ENCODE assay signal across 11 cellular contexts in the genomic region with DNA sequence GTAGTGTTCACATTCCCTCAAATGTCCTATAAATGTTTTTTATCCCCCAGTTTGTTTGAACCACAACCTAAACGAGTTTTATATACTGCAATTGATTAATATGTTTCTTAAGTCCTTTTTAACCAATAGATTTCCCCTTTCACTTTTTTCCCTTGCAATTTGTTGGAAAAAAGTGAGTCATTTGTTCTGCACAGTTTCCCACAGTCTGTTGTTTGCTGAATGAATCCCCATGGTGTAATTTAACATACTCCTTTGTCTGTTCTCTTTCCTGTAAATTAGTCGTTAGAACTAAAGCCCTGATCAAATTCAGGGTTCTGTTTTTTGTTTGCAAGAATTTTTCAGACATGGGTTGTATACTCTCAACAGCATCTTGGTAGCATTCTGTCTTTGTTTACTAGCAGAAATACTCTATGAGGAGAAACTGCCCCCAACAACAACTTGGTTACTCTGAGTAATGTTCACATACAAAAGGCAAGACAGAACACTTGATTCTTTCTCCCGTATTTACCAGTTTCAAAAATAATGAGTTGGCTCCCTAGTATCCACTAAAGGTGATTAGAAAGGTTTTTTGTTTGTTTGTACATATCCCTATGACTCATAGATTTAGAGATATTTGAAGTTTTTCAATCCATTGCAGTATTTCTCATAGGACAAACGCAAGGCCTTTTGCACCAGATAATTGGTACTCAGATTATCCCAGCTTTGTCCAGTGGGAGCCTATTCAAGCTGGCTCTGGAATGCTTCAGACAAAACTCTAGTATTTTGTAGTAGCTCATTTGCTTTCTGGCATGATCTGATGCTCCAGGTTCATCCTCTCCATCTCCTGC. TPM values are rescaled to one million over a fixed set of nuclear protein-coding genes. Genes with fewer than 3 reads are reported as not detected.
DNase-seq lines count a peak whose midpoint lies in the region; ATAC-seq and TF ChIP-seq lines count a peak whose summit lies in the region.
"Had no signal": no experiment of that assay in that cellular context is flagged by ENCODE, and none has a peak within 500 bp of the region (broad histone marks: within the 10 kb centered on the region; RNA-seq: fewer than 3 reads in every experiment).

No MANE protein-coding gene starts in this region.

- H4K20me1 ChIP-seq in SK-N-SH (ENCODE audit: insufficient read depth), result no peaks in the 10 kb centered on the region

- CTCF ChIA-PET in SK-N-SH (lab: Yijun Ruan, JAX), result no interaction called here

- no peak overlapping the region for H3K4me2 ChIP-seq in SK-N-SH

- H3K27me3 ChIP-seq in HUES48 (ENCODE audit: control insufficient read depth, insufficient read depth, low read length) (no peaks in the 10 kb centered on the region), SK-N-SH (ENCODE audit: insufficient read depth) (no peaks in the 10 kb centered on the region)
- H3K27me3 ChIP-seq: breast epithelium had no signal

- TF ChIP-seq CTCF in fibroblast of villous mesenchyme (IDR thresholded peaks at IDR 0.05; ENCODE audit: insufficient read depth, low read depth, low read length) (no peak), SK-N-SH (IDR thresholded peaks at IDR 0.05) (no peak)

- no peak for TF ChIP-seq EP300 in SK-N-SH (IDR thresholded peaks at IDR 0.05; ENCODE audit: borderline replicate concordance in 1 of 2, low read depth in 1 of 2, low read length in 1 of 2)

- DNase-seq in amniotic epithelial cell (ENCODE audit: low read depth), result peak; percentile 80
- DNase-seq in fibroblast of villous mesenchyme (ENCODE audit: low read depth), result peak; percentile 53
- DNase-seq in skeletal muscle cell (ENCODE audit: low read depth), result peak; percentile 67
- DNase-seq in SK-N-SH, result no peak
- no peak for DNase-seq in SIG-M5 (lab: John Stamatoyannopoulos, UW)
- DNase-seq: activated CD4-positive, CD25-positive, alpha-beta regulatory T cell treated with anti-CD3 and anti-CD28 coated beads, Interleukin-2, amount 50 U/mL, for 72 hours; NCI-H2171; SW 1271 had no signal

- POLR2A ChIA-PET in SK-N-SH (lab: Yijun Ruan, JAX), result no interaction called here

- H3K9me3 ChIP-seq in HUES48 (ENCODE audit: control insufficient read depth, insufficient read depth, low read length) (no peaks in the 10 kb centered on the region), SK-N-SH (no peaks in the 10 kb centered on the region)

- no peak for ATAC-seq in HG03565 (IDR thresholded peaks at IDR 0.05; ENCODE audit: unreplicated experiment)

- TF ChIP-seq RAD21 in SK-N-SH (IDR thresholded peaks at IDR 0.05; ENCODE audit: low read length), result no peak

- H3K27ac ChIP-seq in HUES48 (ENCODE audit: low read depth, low read length) (peak overlapping the region; percentile 76), SK-N-SH (ENCODE audit: low read depth in 2 of 2, low read length in 1 of 2) (peak overlapping the region in 1 of 2 experiments; percentile 8; a peak in 1 of 4 replicates)

- no peaks in the 10 kb centered on the region for H3K79me2 ChIP-seq in SK-N-SH (ENCODE audit: insufficient read depth)

- peaks cover 9% of the 10 kb centered on the region for H3K4me1 ChIP-seq in HUES48 (ENCODE audit: control insufficient read depth, insufficient read depth, low read length)
- H3K4me1 ChIP-seq in SK-N-SH (ENCODE audit: control insufficient read depth in 1 of 2, insufficient read depth in 2 of 2, low read depth in 1 of 2, low read length in 1 of 2), result no peaks in the 10 kb centered on the region
- H3K4me1 ChIP-seq: breast epithelium had no signal

- H2AFZ ChIP-seq in SK-N-SH (ENCODE audit: low read depth), result no peak overlapping the region

- WGBS in SK-N-SH (ENCODE audit: low lambda C conversion rate), result 70% methylated on average over 4 of the region's 4 CpGs

- H3K4me3 ChIP-seq in HUES48 (ENCODE audit: low read depth, low read length) (no peak overlapping the region), fibroblast of villous mesenchyme (ENCODE audit: low read depth, low read length) (no peak overlapping the region), skeletal muscle cell (ENCODE audit: low read depth, low read length) (no peak overlapping the region), SK-N-SH (ENCODE audit: low read depth in 2 of 2, low read length in 1 of 2) (no peak overlapping the region)
- H3K4me3 ChIP-seq: breast epithelium had no signal

- H3K9ac ChIP-seq in HUES48 (ENCODE audit: low read depth, low read length) (no peak overlapping the region), SK-N-SH (no peak overlapping the region)

- no peaks in the 10 kb centered on the region for H3F3A ChIP-seq in SK-N-SH (replicated peaks; ENCODE audit: insufficient read depth)

- no peaks in the 10 kb centered on the region for H3K9me2 ChIP-seq in SK-N-SH

- H3K36me3 ChIP-seq in HUES48 (ENCODE audit: control insufficient read depth, insufficient read depth, low read length) (no peaks in the 10 kb centered on the region), SK-N-SH (replicated peaks in 1 of 2; ENCODE audit: control insufficient read depth in 1 of 2, insufficient read depth in 2 of 2, low read length in 1 of 2) (no peaks in the 10 kb centered on the region)
- H3K36me3 ChIP-seq: breast epithelium had no signal

TF ChIP-seq in SK-N-SH, 30 proteins besides CTCF, POLR2A, EP300 and RAD21 (continues in another document):
- TF ChIP-seq GATA2 (CRISPR knock-in tag; IDR thresholded peaks at IDR 0.05) (no peak), USF1 (IDR thresholded peaks at IDR 0.05; ENCODE audit: borderline replicate concordance, low read depth) (no peak), RXRA (IDR thresholded peaks at IDR 0.05; ENCODE audit: borderline replicate concordance, low read depth) (no peak), EZH2phosphoT487 (IDR thresholded peaks at IDR 0.05; ENCODE audit: borderline replicate concordance, low read depth) (no peak), NRF1 (IDR thresholded peaks at IDR 0.05; ENCODE audit: low read depth, low read length) (no peak), YY1 (IDR thresholded peaks at IDR 0.05; ENCODE audit: low read depth) (no peak), GABPA (IDR thresholded peaks at IDR 0.05; ENCODE audit: low read depth) (no peak), TEAD4 (IDR thresholded peaks at IDR 0.05; ENCODE audit: borderline replicate concordance, insufficient read depth) (no peak), USF2 (IDR thresholded peaks at IDR 0.05; ENCODE audit: borderline replicate concordance, low read depth, low read length) (no peak), FOXM1 (IDR thresholded peaks at IDR 0.05; ENCODE audit: low read depth) (no peak), FOXJ3 (CRISPR knock-in tag; IDR thresholded peaks at IDR 0.05) (no peak), POLR2AphosphoS5 (IDR thresholded peaks at IDR 0.05; ENCODE audit: low read depth, low read length) (no peak), MXI1 (IDR thresholded peaks at IDR 0.05; ENCODE audit: low read depth, low read length) (no peak), IRF3 (IDR thresholded peaks at IDR 0.05; ENCODE audit: low read depth, low read length) (no peak), CHD2 (IDR thresholded peaks at IDR 0.05; ENCODE audit: low read length, partially characterized antibody) (no peak)
- TF ChIP-seq, protein P1, sequence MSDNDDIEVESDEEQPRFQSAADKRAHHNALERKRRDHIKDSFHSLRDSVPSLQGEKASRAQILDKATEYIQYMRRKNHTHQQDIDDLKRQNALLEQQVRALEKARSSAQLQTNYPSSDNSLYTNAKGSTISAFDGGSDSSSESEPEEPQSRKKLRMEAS (IDR thresholded peaks at IDR 0.05; ENCODE audit: low read depth), result no peak

RNA-seq across cellular contexts. Expression of gene BLOC1S5, which starts 16.5 kb away (rescaled TPM):
- 7.1 and 11.2 TPM in 2 replicates for total RNA-seq in fibroblast of villous mesenchyme
- polyA plus RNA-seq in SK-N-SH (2012; rRNA removed), result 4.2 and 4.4 TPM in 2 replicates
- 6.4 and 6.6 TPM in 2 replicates for polyA plus RNA-seq in SK-N-SH (2012; cell fraction: cytosol; rRNA removed)
- polyA plus RNA-seq in SK-N-SH (2012; cell fraction: nucleus; rRNA removed), result 0.68 and 1.5 TPM in 2 replicates

RNA-seq across cellular contexts. Expression of gene EEF1E1, which starts 54.7 kb away (rescaled TPM):
- total RNA-seq in fibroblast of villous mesenchyme, result 22.5 and 35.8 TPM in 2 replicates
- 60.8 and 67.1 TPM in 2 replicates for polyA plus RNA-seq in SK-N-SH (2012; rRNA removed)
- 72.8 and 96.1 TPM in 2 replicates for polyA plus RNA-seq in SK-N-SH (2012; cell fraction: cytosol; rRNA removed)
- polyA plus RNA-seq in SK-N-SH (2012; cell fraction: nucleus; rRNA removed), result 17.3 and 28.8 TPM in 2 replicates

Comparison
In these comparisons a context has a peak if more than half of its experiments do, and no peak if none do; other contexts are left out.
1. DNase-seq: peak in amniotic epithelial cell (single experiment), fibroblast of villous mesenchyme (single experiment) and skeletal muscle cell (single experiment); none in SK-N-SH (single experiment) and SIG-M5 (single experiment).